Comparison of ENCODE assay signal across 26 cellular contexts in genomic region chr1:231118704-231119453, GRCh38. TPM values are rescaled to one million over a fixed set of nuclear protein-coding genes. Genes with fewer than 3 reads are reported as not detected.
DNase-seq lines count a peak whose midpoint lies in the region; ATAC-seq, FAIRE-seq and TF ChIP-seq lines count a peak whose summit lies in the region.
"Had no signal": no experiment of that assay in that cellular context is flagged by ENCODE, and none has a peak within 500 bp of the region (broad histone marks: within the 10 kb centered on the region; RNA-seq: fewer than 3 reads in every experiment).

No MANE protein-coding gene starts in this region.

- no peak for TF ChIP-seq RAD21 in K562 (CRISPR knock-in tag; conservative IDR thresholded peaks at IDR 0.05 in 1 of 2, IDR thresholded peaks at IDR 0.05 in 1 of 2)

- TF ChIP-seq CTCF in GM23338 (conservative IDR thresholded peaks at IDR 0.05; ENCODE audit: low read depth in 2 of 2) (no peak), K562 (IDR thresholded peaks at IDR 0.05 in 2 of 3, conservative IDR thresholded peaks at IDR 0.05 in 1 of 3; ENCODE audit: insufficient read depth in 2 of 3, low read depth in 1 of 3, low read length in 3 of 3) (no peak), esophagus muscularis mucosa (IDR thresholded peaks at IDR 0.05) (no peak)

- H3K36me3 ChIP-seq in GM23338 (ENCODE audit: insufficient read depth) (no peaks in the 10 kb centered on the region), K562 (ENCODE audit: control insufficient read depth, insufficient read depth, low read length) (no peaks in the 10 kb centered on the region), esophagus muscularis mucosa (no peaks in the 10 kb centered on the region)
- H3K36me3 ChIP-seq: BE2C; BLaER1 treated with 17β-estradiol and CSF1 and Interleukin-3, amounts not matched to agents 10 nM and 100 nM had no signal

- no peaks in the 10 kb centered on the region for H3K9me1 ChIP-seq in K562 (ENCODE audit: control insufficient read depth, insufficient read depth, low read length)

- H3K36me3 Mint-ChIP-seq in GM23338 (ENCODE audit: low read depth), result no peaks in the 10 kb centered on the region
- H3K36me3 Mint-ChIP-seq: CD14-positive monocyte had no signal

- H3K27ac ChIP-seq in GM23338 (ENCODE audit: low read depth), result no peak overlapping the region
- no peak overlapping the region for H3K27ac ChIP-seq in K562 (ENCODE audit: extremely low read depth, low read depth, low read length)
- no peak overlapping the region for H3K27ac ChIP-seq in esophagus muscularis mucosa (replicated peaks in 1 of 4)
- H3K27ac ChIP-seq: A549; BLaER1 treated with 17β-estradiol and CSF1 and Interleukin-3, amounts not matched to agents 10 nM and 100 nM had no signal

- ATAC-seq in GM23338 (peak; percentile 74), K562 (no peak), HG03442 (IDR thresholded peaks at IDR 0.05; ENCODE audit: unreplicated experiment) (no peak)
- ATAC-seq: A549, GM12878 had no signal

- POLR2A ChIA-PET in K562 (lab: Yijun Ruan, JAX), result no interaction called here

- no peaks in the 10 kb centered on the region for H3F3A ChIP-seq in GM23338 (replicated peaks; ENCODE audit: low read depth)

- H3K9me3 ChIP-seq in K562 (replicated peaks; ENCODE audit: control insufficient read depth, insufficient read depth, low read depth, low read length) (no peaks in the 10 kb centered on the region), esophagus muscularis mucosa (peaks cover 0 to 23% (median 5%) of the 10 kb centered on the region in 4 donors)
- H3K9me3 ChIP-seq: BE2C had no signal

- H3K4me2 ChIP-seq in GM23338 (no peak overlapping the region), K562 (ENCODE audit: insufficient read depth, low read length) (no peak overlapping the region)
- H3K4me2 ChIP-seq: A549; BLaER1 treated with 17β-estradiol and CSF1 and Interleukin-3, amounts not matched to agents 10 nM and 100 nM had no signal

- TF ChIP-seq EP300 in K562 (IDR thresholded peaks at IDR 0.05; ENCODE audit: low read length) (no peak), esophagus muscularis mucosa (IDR thresholded peaks at IDR 0.05) (no peak)

- H3K79me2 ChIP-seq in GM23338 (replicated peaks; ENCODE audit: insufficient read depth), result no peaks in the 10 kb centered on the region
- no peaks in the 10 kb centered on the region for H3K79me2 ChIP-seq in K562 (ENCODE audit: control insufficient read depth, insufficient read depth, low read length)

- CTCF ChIA-PET in K562 (lab: Yijun Ruan, JAX; ENCODE audit: low intra/inter-chr PET ratio), result no interaction called here

- intact Hi-C loops in K562 (cut with micrococcal nuclease) (no loop called here), esophagus muscularis mucosa (cut with DNase I) (no loop called here), posterior cingulate gyrus (cut with DNase I) (no loop called here)

- peak; percentile 58 for FAIRE-seq in K562 (lab: Jason Lieb, UNC)
- FAIRE-seq: A549, GM12878, GM19239 had no signal

- no peaks in the 10 kb centered on the region; the same call in 2 of the 3 replicates for H3K9me3 Mint-ChIP-seq in GM23338

- no peak overlapping the region for H3K9ac ChIP-seq in K562 (ENCODE audit: insufficient read depth in 1 of 2, low read depth in 2 of 2, low read length in 2 of 2)
- H3K9ac ChIP-seq: BLaER1 treated with 17β-estradiol and CSF1 and Interleukin-3, amounts not matched to agents 10 nM and 100 nM had no signal

- peaks cover 2% of the 10 kb centered on the region; the same call in 2 of the 3 replicates for H3K4me1 Mint-ChIP-seq in GM23338
- H3K4me1 Mint-ChIP-seq: CD14-positive monocyte; CD8-positive, alpha-beta memory T cell had no signal

- in situ Hi-C loops in K562 (cut with MboI), result no loop called here

- H3K27me3 ChIP-seq in GM23338 (ENCODE audit: insufficient read depth), result no peaks in the 10 kb centered on the region
- H3K27me3 ChIP-seq in K562 (ENCODE audit: control insufficient read depth in 2 of 2, insufficient read depth in 2 of 2, low read length in 2 of 2), result peaks cover 0 to 8% of the 10 kb centered on the region in 2 experiments; a peak in 2 of 5 replicates
- H3K27me3 ChIP-seq in esophagus muscularis mucosa, result peaks cover 0 to 13% (median 0%) of the 10 kb centered on the region in 4 donors
- H3K27me3 ChIP-seq: BE2C; BLaER1 treated with 17β-estradiol and CSF1 and Interleukin-3, amounts not matched to agents 10 nM and 100 nM had no signal

- H3K4me1 ChIP-seq in GM23338 (ENCODE audit: insufficient read depth), result no peaks in the 10 kb centered on the region
- H3K4me1 ChIP-seq in K562 (replicated peaks in 1 of 2; ENCODE audit: control insufficient read depth in 2 of 2, insufficient read depth in 2 of 2, low read length in 2 of 2), result no peaks in the 10 kb centered on the region
- H3K4me1 ChIP-seq in esophagus muscularis mucosa, result no peaks in the 10 kb centered on the region
- H3K4me1 ChIP-seq: A549; BE2C; BLaER1 treated with 17β-estradiol and CSF1 and Interleukin-3, amounts not matched to agents 10 nM and 100 nM had no signal

- H4K20me1 ChIP-seq in GM23338 (replicated peaks; ENCODE audit: insufficient read depth) (no peaks in the 10 kb centered on the region), K562 (replicated peaks; ENCODE audit: control insufficient read depth, insufficient read depth, low read length) (no peaks in the 10 kb centered on the region)
- H4K20me1 ChIP-seq: BLaER1 treated with 17β-estradiol and CSF1 and Interleukin-3, amounts not matched to agents 10 nM and 100 nM had no signal

- 0 out of 2 replicates have a peak overlapping the region, but pooled peaks have one; percentile 24 for H2AFZ ChIP-seq in GM23338
- H2AFZ ChIP-seq in K562 (ENCODE audit: low read depth, low read length), result no peak overlapping the region

- no peak overlapping the region for H3K27ac Mint-ChIP-seq in GM23338
- H3K27ac Mint-ChIP-seq: CD14-positive monocyte; CD4-positive, alpha-beta T cell; CD8-positive, alpha-beta memory T cell had no signal

- 4% methylated on average over 8 of the region's 8 CpGs for WGBS in K562 (ENCODE audit: insufficient coverage, low coverage, missing lambda C conversion rate)
- WGBS in esophagus muscularis mucosa, result 51% methylated on average over 8 of the region's 8 CpGs

- peaks cover 2% of the 10 kb centered on the region for H3K27me3 Mint-ChIP-seq in GM23338 (ENCODE audit: insufficient read depth, low read depth, poor library complexity)

- TF ChIP-seq POLR2A in K562 (conservative IDR thresholded peaks at IDR 0.05) (no peak), esophagus muscularis mucosa (IDR thresholded peaks at IDR 0.05; ENCODE audit: low read depth) (no peak)

- no peak overlapping the region for H3K4me3 Mint-ChIP-seq in GM23338
- H3K4me3 Mint-ChIP-seq: CD14-positive monocyte; CD4-positive, alpha-beta T cell; CD8-positive, alpha-beta memory T cell had no signal

- no TSS peak for BruUV-seq in K562 (replicated peaks; lab: Mats Ljungman, UMichigan)

- 0 out of 2 replicates have a peak, but pooled peaks cover 3% of the 10 kb centered on the region for H3K9me2 ChIP-seq in GM23338 (ENCODE audit: insufficient read depth)

- peak; percentile 29 for DNase-seq in GM23338 (ENCODE audit: low spot score)
- DNase-seq in K562 (ENCODE audit: extremely low read depth in 1 of 4, low spot score in 3 of 4), result no peak
- DNase-seq in esophagus muscularis mucosa (ENCODE audit: extremely low spot score), result peak; percentile 79
- no peak for DNase-seq in posterior cingulate gyrus
- DNase-seq in activated gamma-delta T cell (lab: John Stamatoyannopoulos, UW), result no peak
- no peak for DNase-seq in DMS53 treated with DMSO at 0.1 percent for 48 hours (lab: John Stamatoyannopoulos, UW; ENCODE audit: unreplicated experiment)
- DNase-seq: 8988T; ACHN; AML-193; BE2C; Calu3; CD4-positive, alpha-beta T cell; CD8-positive, alpha-beta memory T cell; COR-L47; DMS53; DND-41; GDM1; GOT3; H7; HCEC 1CT had no signal

- H3K4me3 ChIP-seq in GM23338 (no peak overlapping the region), K562 (no peak overlapping the region), esophagus muscularis mucosa (no peak overlapping the region)
- H3K4me3 ChIP-seq: A549; BLaER1 treated with 17β-estradiol and CSF1 and Interleukin-3, amounts not matched to agents 10 nM and 100 nM; GM12878 had no signal

TF ChIP-seq in GM23338, 12 proteins besides CTCF, POLR2A, EP300 and RAD21:
- TF ChIP-seq ZNF331 (CRISPR knock-in tag; IDR thresholded peaks at IDR 0.05; ENCODE audit: low read depth) (no peak), NANOG (IDR thresholded peaks at IDR 0.05; ENCODE audit: borderline replicate concordance) (no peak), POLR2AphosphoS5 (IDR thresholded peaks at IDR 0.05; ENCODE audit: low read depth) (no peak)

TF ChIP-seq in K562, 482 proteins besides CTCF, POLR2A, EP300 and RAD21:
- TF ChIP-seq RBM25 (IDR thresholded peaks at IDR 0.05; ENCODE audit: low read depth, low read length, severe bottlenecking), result peak; percentile 26
- no peak for TF ChIP-seq MTA2 (IDR thresholded peaks at IDR 0.05; ENCODE audit: low read depth)

RNA-seq across cellular contexts. Expression of gene TRIM67, which starts 43.0 kb away (rescaled TPM):
- total RNA-seq in GM23338 (2014; rRNA removed; shearing (Covaris generic)), result 0.03 TPM in 1 of 2 replicates, not detected in the other
- not detected in 2 replicates for polyA plus RNA-seq in GM23338 (2016; fragmentation: Nextera tagmentation; extraction: Ambion mirVana)
- 0.12 and 0.21 TPM in 2 replicates for total RNA-seq in K562 (2011; cell fraction: chromatin; rRNA removed; ENCODE audit: low replicate concordance)
- under 0.01 and 0.13 TPM in 2 replicates for total RNA-seq in K562 (2011; cell fraction: nucleolus; rRNA removed)
- total RNA-seq in K562 (2011; cell fraction: nucleoplasm; rRNA removed), result 0.07 TPM in 1 of 2 replicates, not detected in the other
- 0.24 and 0.59 TPM in 2 replicates for total RNA-seq in K562 (2014; rRNA removed)
- total RNA-seq in K562 (2014; rRNA removed; fragmentation: Illumina TruSeq; extraction: Trizol), result 0.11 and 0.13 TPM in 2 replicates
- total RNA-seq in K562 (2015; rRNA removed; fragmentation: Illumina TruSeq; extraction: Trizol), result 0.33 and 0.34 TPM in 2 replicates
- total RNA-seq in K562 (2021), result 0.36 and 0.60 TPM in 2 replicates
- polyA plus RNA-seq in K562 (2011; rRNA removed), result 0.01 and 0.06 TPM in 2 replicates
- 0.01 and 0.18 TPM in 2 replicates for polyA plus RNA-seq in K562 (2011; cell fraction: cytosol; rRNA removed)
- polyA plus RNA-seq in K562 (2011; cell fraction: nucleus; rRNA removed), result 0.03 and 0.26 TPM in 2 replicates
- polyA plus RNA-seq in K562 (2012), result 1.7 and 4.0 TPM in 2 replicates
- polyA plus RNA-seq in K562 (2014; fragmentation: Illumina TruSeq; extraction: Trizol), result 0.25 and 0.31 TPM in 2 replicates
- polyA plus RNA-seq in K562 (2014; fragmentation: Nextera tagmentation; extraction: Ambion mirVana), result under 1 TPM; 0.04 TPM
- 0.22 and 0.60 TPM in 2 replicates for polyA plus RNA-seq in K562 (2014; rRNA removed)
- polyA minus RNA-seq in K562 (2011; rRNA and poly(A)+ RNA removed), result 0.04 TPM in 1 of 2 replicates, not detected in the other
- polyA minus RNA-seq in K562 (2011; cell fraction: cytosol; rRNA and poly(A)+ RNA removed), result 0.38 TPM in 1 of 2 replicates, not detected in the other
- polyA minus RNA-seq in K562 (2011; cell fraction: nucleus; rRNA and poly(A)+ RNA removed), result 0.11 and 0.13 TPM in 2 replicates
- under 1 TPM in 3 of 4 donors, not detected in 1; under 0.01 to 0.42 (median 0.13) TPM for total RNA-seq in esophagus muscularis mucosa
- total RNA-seq: CD4-positive, alpha-beta T cell; CD8-positive, alpha-beta memory T cell; GM12878; H7 had no signal
- polyA plus RNA-seq: CD14-positive monocyte; CD8-positive, alpha-beta memory T cell had no signal

Comparison
In these comparisons a context has a peak if more than half of its experiments do, and no peak if none do; other contexts are left out.
1. DNase-seq: peak in GM23338 (single experiment) and esophagus muscularis mucosa (single experiment); none in K562 (0 of 4), posterior cingulate gyrus (0 of 10), activated gamma-delta T cell (single experiment) and DMS53 treated with DMSO at 0.1 percent for 48 hours (single experiment).